In the genomic region with DNA sequence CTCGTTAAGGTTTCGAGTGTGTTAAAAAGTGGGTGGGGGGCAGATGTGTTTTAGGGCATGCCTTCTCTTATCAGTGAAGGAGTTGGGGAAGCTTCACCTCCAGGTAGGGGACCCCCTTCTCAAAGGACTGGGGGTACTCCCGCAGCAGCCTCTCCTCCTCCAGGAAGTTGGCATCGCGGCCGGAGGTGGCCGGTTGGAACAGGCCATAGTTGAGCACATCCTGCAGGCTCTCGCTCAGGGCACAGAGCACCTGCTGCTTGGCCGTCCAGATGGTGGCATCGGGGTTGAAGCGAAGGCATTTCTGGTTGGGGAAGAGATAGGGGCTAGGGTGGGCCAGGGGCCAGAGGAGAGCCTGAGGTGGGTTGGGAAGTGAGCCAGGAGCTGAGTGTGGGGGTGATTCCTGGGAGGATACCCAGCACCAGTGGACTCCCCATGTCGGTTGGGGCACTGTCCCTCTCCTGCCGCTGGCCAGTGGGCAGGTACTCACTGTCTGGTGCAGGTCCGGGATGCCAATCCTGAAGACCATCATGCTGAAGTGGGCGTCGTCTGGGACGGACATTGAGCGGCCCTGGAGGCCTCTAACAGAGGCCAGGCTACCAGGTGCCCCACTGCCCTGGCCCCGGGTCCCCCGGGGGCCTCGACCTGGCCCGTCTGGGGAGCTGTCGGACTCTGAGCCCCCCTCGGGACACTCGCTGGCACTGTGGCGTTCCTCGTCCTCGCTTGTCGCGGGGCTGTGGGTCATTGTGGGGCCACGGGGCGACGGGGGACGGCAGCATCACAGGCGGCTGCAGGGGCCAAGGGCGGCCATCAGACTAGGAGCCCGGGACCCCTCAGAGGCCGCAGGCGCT, we compare ENCODE assay signal across 15 cellular contexts. TPM values are rescaled to one million over a fixed set of nuclear protein-coding genes. Genes with fewer than 3 reads are reported as not detected.
DNase-seq lines count a peak whose midpoint lies in the region; ATAC-seq and TF ChIP-seq lines count a peak whose summit lies in the region.
"Had no signal": no experiment of that assay in that cellular context is flagged by ENCODE, and none has a peak within 500 bp of the region (broad histone marks: within the 10 kb centered on the region; RNA-seq: fewer than 3 reads in every experiment).

No MANE protein-coding gene starts in this region.

- no peak overlapping the region for H3K9ac ChIP-seq in neuronal stem cell (ENCODE audit: low read depth, low read length, poor library complexity)

- no peak overlapping the region for H3K4me2 ChIP-seq in neuronal stem cell (ENCODE audit: insufficient read depth, low read length, poor library complexity, severe bottlenecking)

- no peak overlapping the region for H2AFZ ChIP-seq in neuronal stem cell (ENCODE audit: low read length)

- TF ChIP-seq CTCF in A673 (conservative IDR thresholded peaks at IDR 0.05; ENCODE audit: low read depth, low read length) = no peak

- no peak overlapping the region for H3K14ac ChIP-seq in neuronal stem cell (ENCODE audit: low read length)

- peaks cover 40 to 73% (median 57%) of the 10 kb centered on the region in 4 donors for H3K4me1 Mint-ChIP-seq in naive thymus-derived CD8-positive, alpha-beta T cell

- H3K4me3 ChIP-seq in A673 (ENCODE audit: low read depth, low read length, poor library complexity, severe bottlenecking) (no peak overlapping the region), neuronal stem cell (ENCODE audit: low read length in 2 of 2) (no peak overlapping the region)

- peak overlapping the region in 8 of 10 donors; percentile 7 to 63 (median 32) for H3K4me3 Mint-ChIP-seq in naive thymus-derived CD8-positive, alpha-beta T cell

- peak overlapping the region; percentile 31 for H3K23ac ChIP-seq in neuronal stem cell (ENCODE audit: low read depth, low read length, poor library complexity)

- H2AK5ac ChIP-seq in neuronal stem cell (ENCODE audit: low read depth, low read length) = peak overlapping the region; percentile 73

- H3K9me3 ChIP-seq in A673 (ENCODE audit: low read depth, low read length, poor library complexity, severe bottlenecking) (no peaks in the 10 kb centered on the region), neuronal stem cell (replicated peaks in 1 of 2; ENCODE audit: control insufficient read depth in 2 of 2, insufficient read depth in 1 of 2, low read depth in 1 of 2, low read length in 2 of 2) (no peaks in the 10 kb centered on the region)
- H3K9me3 ChIP-seq: Caco-2 had no signal

- no peaks in the 10 kb centered on the region for H3K79me1 ChIP-seq in neuronal stem cell (ENCODE audit: low read depth, low read length)

- no peak overlapping the region for H2BK120ac ChIP-seq in neuronal stem cell (ENCODE audit: low read depth, low read length)

- H3K36me3 ChIP-seq in A673 (ENCODE audit: insufficient read depth, low read length, poor library complexity, severe bottlenecking) = peaks cover 43% of the 10 kb centered on the region
- peaks cover 8 to 20% of the 10 kb centered on the region in 2 donors for H3K36me3 ChIP-seq in neuronal stem cell (replicated peaks in 1 of 2; ENCODE audit: control insufficient read depth in 2 of 2, insufficient read depth in 2 of 2, low read length in 2 of 2)

- ATAC-seq in naive thymus-derived CD8-positive, alpha-beta T cell = no peak
- no peak for ATAC-seq in SK-N-SH treated with all-trans-retinoic acid at 6 μM for 48 hours
- ATAC-seq: CD8-positive, alpha-beta T cell; HCT116 had no signal

- H4K91ac ChIP-seq in neuronal stem cell (ENCODE audit: low read depth, low read length, poor library complexity) = no peak overlapping the region

- CTCF ChIA-PET in A673 (lab: Charles Lee) = no interaction called here

- no peak overlapping the region for H3K18ac ChIP-seq in neuronal stem cell (ENCODE audit: low read length)

- DNase-seq in A673 (ENCODE audit: low spot score) (no peak), COLO668 (lab: John Stamatoyannopoulos, UW; ENCODE audit: unreplicated experiment) (peak; percentile 8), neuronal stem cell (ENCODE audit: low spot score) (no peak), ecto neural progenitor cell (ENCODE audit: low spot score) (no peak), SKM-1 (lab: John Stamatoyannopoulos, UW; ENCODE audit: unreplicated experiment) (no peak)
- DNase-seq in naive thymus-derived CD8-positive, alpha-beta T cell = no peak
- DNase-seq: 8988T, ACHN, Caco-2, GF-D8 had no signal

- H3K27ac Mint-ChIP-seq in naive thymus-derived CD8-positive, alpha-beta T cell = peak overlapping the region in 2 of 10 donors; percentile 11 to 27
- H3K27ac Mint-ChIP-seq: CD8-positive, alpha-beta T cell had no signal

- intact Hi-C loops in A673 (cut with micrococcal nuclease; ENCODE audit: unreplicated experiment) = no loop called here

- H3K27ac ChIP-seq in A673 (ENCODE audit: low read depth, low read length, poor library complexity, severe bottlenecking) (no peak overlapping the region), neuronal stem cell (replicated peaks; ENCODE audit: low read length) (no peak overlapping the region)
- H3K27ac ChIP-seq: C4-2B had no signal

- peaks cover 27% of the 10 kb centered on the region for H3K4me1 ChIP-seq in A673 (ENCODE audit: insufficient read depth, low read length, poor library complexity, severe bottlenecking)
- H3K4me1 ChIP-seq in neuronal stem cell (ENCODE audit: control insufficient read depth in 2 of 2, insufficient read depth in 1 of 2, low read depth in 1 of 2, low read length in 2 of 2) = peaks cover 8 to 11% of the 10 kb centered on the region in 2 donors
- H3K4me1 ChIP-seq: Caco-2 had no signal

- peak overlapping the region; percentile 73 for H2BK12ac ChIP-seq in neuronal stem cell (ENCODE audit: low read length)

- WGBS in neuronal stem cell (ENCODE audit: extremely low coverage in 2 of 2, insufficient read length in 2 of 2, insufficient replicate concordance in 1 of 2), 2 donors = no CpG with 5 or more reads among the region's 39 CpGs

- H3K36me3 Mint-ChIP-seq in naive thymus-derived CD8-positive, alpha-beta T cell = no peaks in the 10 kb centered on the region
- H3K36me3 Mint-ChIP-seq: CD8-positive, alpha-beta T cell had no signal

- no peak overlapping the region for H3K4ac ChIP-seq in neuronal stem cell (ENCODE audit: low read length)

- H4K8ac ChIP-seq in neuronal stem cell (ENCODE audit: low read depth, low read length) = no peak overlapping the region

- H3K27me3 Mint-ChIP-seq in naive thymus-derived CD8-positive, alpha-beta T cell = peaks cover 0 to 20% (median 9%) of the 10 kb centered on the region in 5 donors

- POLR2A ChIA-PET in A673 (lab: Charles Lee; ENCODE audit: low non-redundant PET) = no interaction called here
- POLR2A ChIA-PET in naive thymus-derived CD8-positive, alpha-beta T cell (lab: Charles Lee) = interaction anchor here (0.6 to 4.5 kb wide), 2 partner anchors 10 to 27 kb away, joined by 5 to 43 read pairs; no protein-coding TSS in a partner anchor

- BruUV-seq in A673 (replicated peaks; lab: Mats Ljungman, UMichigan) = TSS peak; percentile 19

- no peaks in the 10 kb centered on the region for H3K9me3 Mint-ChIP-seq in naive thymus-derived CD8-positive, alpha-beta T cell
- H3K9me3 Mint-ChIP-seq: CD8-positive, alpha-beta T cell had no signal

- no peak overlapping the region for H2BK15ac ChIP-seq in neuronal stem cell (ENCODE audit: low read length)

- H3K27me3 ChIP-seq in A673 (replicated peaks; ENCODE audit: insufficient read depth, low read depth, low read length, poor library complexity) (no peaks in the 10 kb centered on the region), neuronal stem cell (ENCODE audit: control insufficient read depth in 3 of 3, insufficient read depth in 3 of 3, low read depth in 1 of 3, low read length in 3 of 3) (peaks cover 0 to 7% (median under 1%) of the 10 kb centered on the region in 3 experiments)

- H2BK5ac ChIP-seq in neuronal stem cell (ENCODE audit: low read length) = no peak overlapping the region

TF ChIP-seq in SK-N-SH treated with all-trans-retinoic acid at 6 μM for 48 hours, 23 proteins besides CTCF, POLR2A, EP300 and RAD21:
- no peak for TF ChIP-seq RARB (CRISPR knock-in tag; IDR thresholded peaks at IDR 0.05)
- TF ChIP-seq CSDC2 (CRISPR knock-in tag; IDR thresholded peaks at IDR 0.05) = no peak
- TF ChIP-seq ZNF70 (CRISPR knock-in tag; IDR thresholded peaks at IDR 0.05) = no peak
- TF ChIP-seq GLIS3 (CRISPR knock-in tag; IDR thresholded peaks at IDR 0.05) = no peak
- no peak for TF ChIP-seq TOX (CRISPR knock-in tag; IDR thresholded peaks at IDR 0.05; ENCODE audit: borderline replicate concordance)
- TF ChIP-seq, protein P1, sequence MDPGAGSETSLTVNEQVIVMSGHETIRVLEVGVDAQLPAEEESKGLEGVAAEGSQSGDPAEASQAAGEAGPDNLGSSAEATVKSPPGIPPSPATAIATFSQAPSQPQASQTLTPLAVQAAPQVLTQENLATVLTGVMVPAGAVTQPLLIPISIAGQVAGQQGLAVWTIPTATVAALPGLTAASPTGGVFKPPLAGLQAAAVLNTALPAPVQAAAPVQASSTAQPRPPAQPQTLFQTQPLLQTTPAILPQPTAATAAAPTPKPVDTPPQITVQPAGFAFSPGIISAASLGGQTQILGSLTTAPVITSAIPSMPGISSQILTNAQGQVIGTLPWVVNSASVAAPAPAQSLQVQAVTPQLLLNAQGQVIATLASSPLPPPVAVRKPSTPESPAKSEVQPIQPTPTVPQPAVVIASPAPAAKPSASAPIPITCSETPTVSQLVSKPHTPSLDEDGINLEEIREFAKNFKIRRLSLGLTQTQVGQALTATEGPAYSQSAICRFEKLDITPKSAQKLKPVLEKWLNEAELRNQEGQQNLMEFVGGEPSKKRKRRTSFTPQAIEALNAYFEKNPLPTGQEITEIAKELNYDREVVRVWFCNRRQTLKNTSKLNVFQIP (CRISPR knock-in tag; IDR thresholded peaks at IDR 0.05; ENCODE audit: borderline replicate concordance, low read depth) = no peak
- TF ChIP-seq ZNF565 (CRISPR knock-in tag; conservative IDR thresholded peaks at IDR 0.05; ENCODE audit: low read depth) = no peak
- TF ChIP-seq ZFP3 (CRISPR knock-in tag; IDR thresholded peaks at IDR 0.05) = no peak
- TF ChIP-seq TCF4 (CRISPR knock-in tag; IDR thresholded peaks at IDR 0.05; ENCODE audit: borderline replicate concordance) = no peak

RNA-seq across cellular contexts. Expression of a gene that starts 3.2 kb away (rescaled TPM):
- 69.7 and 69.8 TPM in 2 replicates for total RNA-seq in A673 (2021)
- under 1 TPM; 0.26 to 0.30 TPM for total RNA-seq in naive thymus-derived CD8-positive, alpha-beta T cell
- polyA plus RNA-seq in naive thymus-derived CD8-positive, alpha-beta T cell = under 1 TPM in 2 of 3 donors, not detected in 1; 0.43 to 0.96 TPM
- 6.2 TPM for polyA plus RNA-seq in neuronal stem cell (2013, experiment 1 of 2)
- polyA plus RNA-seq in neuronal stem cell (2013, experiment 2 of 2) = 5.9 TPM
- total RNA-seq: Caco-2 had no signal

RNA-seq across cellular contexts. Expression of a gene that starts 6.8 kb away (rescaled TPM):
- total RNA-seq in A673 (2021) = 59.1 TPM in 2 replicates
- 10 to 100 TPM; 12.4 to 14.0 TPM for total RNA-seq in naive thymus-derived CD8-positive, alpha-beta T cell
- polyA plus RNA-seq in naive thymus-derived CD8-positive, alpha-beta T cell = 10 to 100 TPM in 2 of 3 donors, 1 to 10 TPM in 1; 9.4 to 15.8 (median 11.1) TPM
- polyA plus RNA-seq in neuronal stem cell (2013, experiment 1 of 2) = 12.3 TPM
- polyA plus RNA-seq in neuronal stem cell (2013, experiment 2 of 2) = 12.3 TPM

RNA-seq across cellular contexts. Expression of a gene that starts 53.9 kb away (rescaled TPM):
- total RNA-seq in A673 (2021) = not detected in 2 replicates
- total RNA-seq in naive thymus-derived CD8-positive, alpha-beta T cell = not detected
- not detected for polyA plus RNA-seq in naive thymus-derived CD8-positive, alpha-beta T cell
- not detected for polyA plus RNA-seq in neuronal stem cell (2013, experiment 1 of 2)
- polyA plus RNA-seq in neuronal stem cell (2013, experiment 2 of 2) = not detected
- total RNA-seq: Caco-2; CD8-positive, alpha-beta T cell; H4 had no signal

Comparison
In these comparisons a context has a peak if more than half of its experiments do, and no peak if none do; other contexts are left out.
1. RNA of a gene that starts 3.2 kb away (total RNA-seq): 69.7 to 69.8 TPM in A673; 0.26 to 0.30 TPM in naive thymus-derived CD8-positive, alpha-beta T cell; every median in the first group is over 10 times any median in the second.